In genomic region chr18:37540424-37541121, GRCh38 we compare ENCODE assay signal across 22 cellular contexts. TPM values are rescaled to one million over a fixed set of nuclear protein-coding genes. Genes with fewer than 3 reads are reported as not detected.
A peak's percentile ranks its signal among the peaks of the same experiment; 100 is the strongest.
DNase-seq lines count a peak whose midpoint lies in the region; ATAC-seq, FAIRE-seq and TF ChIP-seq lines count a peak whose summit lies in the region.
"Had no signal": no experiment of that assay in that cellular context is flagged by ENCODE, and none has a peak within 500 bp of the region (broad histone marks: within the 10 kb centered on the region; RNA-seq: fewer than 3 reads in every experiment).

No MANE protein-coding gene starts in this region.

- H3K79me2 ChIP-seq in SK-N-SH (ENCODE audit: insufficient read depth) (no peaks in the 10 kb centered on the region), H1 (ENCODE audit: control insufficient read depth in 1 of 2, insufficient read depth in 2 of 2, low read length in 2 of 2) (no peaks in the 10 kb centered on the region)

- H3K4me1 ChIP-seq in SK-N-SH (ENCODE audit: control insufficient read depth in 1 of 2, insufficient read depth in 2 of 2, low read depth in 1 of 2, low read length in 1 of 2): peaks cover 0 to 34% of the 10 kb centered on the region in 2 experiments; a peak in 1 of 4 replicates
- H3K4me1 ChIP-seq in H1 (replicated peaks in 1 of 4; ENCODE audit: control insufficient read depth in 3 of 4, insufficient read depth in 4 of 4, low read length in 3 of 4): peaks cover 9 to 15% (median 14%) of the 10 kb centered on the region in 4 experiments
- H3K4me1 ChIP-seq in spleen: peaks cover 0 to 9% (median 0%) of the 10 kb centered on the region in 6 donors

- no peak overlapping the region for H2BK120ac ChIP-seq in H1 (replicated peaks; ENCODE audit: low read depth, low read length)

- no peak for FAIRE-seq in H54 (lab: Jason Lieb, UNC)
- FAIRE-seq in H1 (lab: Jason Lieb, UNC): no peak
- FAIRE-seq: K562 had no signal

- H3K27me3 Mint-ChIP-seq in stimulated activated naive B cell treated with anti-CD40 and anti-IgM and Interleukin-4, amounts not matched to agents 10 μg/mL and 1 μg/mL and 100 μg/mL, for 72 hours: peaks cover 29 to 35% of the 10 kb centered on the region in 2 donors

- no peak overlapping the region for H3K4me3 Mint-ChIP-seq in stimulated activated naive B cell treated with anti-CD40 and anti-IgM and Interleukin-4, amounts not matched to agents 10 μg/mL and 1 μg/mL and 100 μg/mL, for 72 hours

- H3K9me3 ChIP-seq in SK-N-SH (no peaks in the 10 kb centered on the region), H1 (ENCODE audit: insufficient read depth in 2 of 2, low read depth in 1 of 2, low read length in 1 of 2) (no peaks in the 10 kb centered on the region), spleen (no peaks in the 10 kb centered on the region)

- H2AK5ac ChIP-seq in H1 (ENCODE audit: low read depth, low read length): 0 out of 2 replicates have a peak overlapping the region, but pooled peaks have one; percentile 45

- ATAC-seq in SK-N-SH treated with all-trans-retinoic acid at 6 μM for 48 hours: no peak
- ATAC-seq in stimulated activated naive B cell treated with anti-CD40 and anti-IgM and Interleukin-4, amounts not matched to agents 10 μg/mL and 1 μg/mL and 100 μg/mL, for 72 hours (replicated peaks): no peak
- no peak for ATAC-seq in HG03097 (IDR thresholded peaks at IDR 0.05; ENCODE audit: low FRiP score, unreplicated experiment)
- ATAC-seq: K562 had no signal

- TF ChIP-seq CTCF in SK-N-SH (IDR thresholded peaks at IDR 0.05) (no peak), H1 (IDR thresholded peaks at IDR 0.05; ENCODE audit: control extremely low read depth in 1 of 3, insufficient read depth in 1 of 3, low read depth in 1 of 3, low read length in 3 of 3) (no peak), spleen (IDR thresholded peaks at IDR 0.05 in 8 of 11, conservative IDR thresholded peaks at IDR 0.05 in 3 of 11) (no peak)

- no peak overlapping the region for H4K91ac ChIP-seq in H1 (replicated peaks; ENCODE audit: insufficient read length, low read length)

- TF ChIP-seq RAD21 in SK-N-SH (IDR thresholded peaks at IDR 0.05; ENCODE audit: low read length) (no peak), H1 (IDR thresholded peaks at IDR 0.05 in 1 of 2, conservative IDR thresholded peaks at IDR 0.05 in 1 of 2; ENCODE audit: low read depth in 2 of 2, low read length in 2 of 2) (no peak)

- no peak overlapping the region for H3K23ac ChIP-seq in H1 (ENCODE audit: insufficient read length)

- H3K27me3 ChIP-seq in SK-N-SH (ENCODE audit: insufficient read depth): no peaks in the 10 kb centered on the region
- peaks cover 0 to 5% (median 4%) of the 10 kb centered on the region in 4 experiments; a peak in 4 of 7 replicates for H3K27me3 ChIP-seq in H1 (replicated peaks in 1 of 4; ENCODE audit: control insufficient read depth in 3 of 4, extremely low read depth in 1 of 4, insufficient read depth in 3 of 4, low read length in 3 of 4)
- H3K27me3 ChIP-seq in spleen (replicated peaks in 1 of 7): peaks cover 0 to 50% (median 6%) of the 10 kb centered on the region in 7 donors

- peaks cover 5% of the 10 kb centered on the region; the same call in 1 of the 2 replicates for H3K23me2 ChIP-seq in H1 (ENCODE audit: low read depth, low read length)

- H3K36me3 ChIP-seq in SK-N-SH (replicated peaks in 1 of 2; ENCODE audit: control insufficient read depth in 1 of 2, insufficient read depth in 2 of 2, low read length in 1 of 2) (no peaks in the 10 kb centered on the region), H1 (ENCODE audit: control insufficient read depth in 2 of 4, insufficient read depth in 4 of 4, low read length in 3 of 4) (no peaks in the 10 kb centered on the region), spleen (no peaks in the 10 kb centered on the region)

- DNase-seq in SK-N-SH (peak; percentile 49), H54 (ENCODE audit: insufficient read length, low spot score) (peak; percentile 24), H1 (ENCODE audit: low read depth in 1 of 2, low spot score in 2 of 2) (no peak), spleen (peak; percentile 44)
- DNase-seq in stimulated activated naive B cell treated with anti-CD40 and anti-IgM and Interleukin-4, amounts not matched to agents 10 μg/mL and 1 μg/mL and 100 μg/mL, for 72 hours: no peak
- DNase-seq in effector CD8-positive, alpha-beta T cell (lab: John Stamatoyannopoulos, UW): no peak
- DNase-seq: ACHN, AML-193, COR-L47, DMS153, HCEC 1CT, NCI-H1048, NCI-H1436 treated with DMSO at 0.1 percent for 48 hours, NCI-H2107, NCI-H345, NCI-H774, PC-9, T-helper 1 cell had no signal

- H3K4me2 ChIP-seq in SK-N-SH (no peak overlapping the region), H1 (ENCODE audit: insufficient read depth in 1 of 2, low read depth in 2 of 2, low read length in 2 of 2) (no peak overlapping the region)
- H3K4me2 ChIP-seq: PC-9 had no signal

- no peaks in the 10 kb centered on the region for H3K9me3 Mint-ChIP-seq in stimulated activated naive B cell treated with anti-CD40 and anti-IgM and Interleukin-4, amounts not matched to agents 10 μg/mL and 1 μg/mL and 100 μg/mL, for 72 hours
- H3K9me3 Mint-ChIP-seq: CD14-positive monocyte had no signal

- no peak overlapping the region for H3K9ac ChIP-seq in SK-N-SH
- no peak overlapping the region for H3K9ac ChIP-seq in H1 (replicated peaks in 1 of 4; ENCODE audit: extremely low read depth in 1 of 4, low read depth in 3 of 4, low read length in 3 of 4)

- TF ChIP-seq POLR2A in H54 (IDR thresholded peaks at IDR 0.05; ENCODE audit: low read depth, low read length) (no peak), H1 (IDR thresholded peaks at IDR 0.05; ENCODE audit: control extremely low read depth in 1 of 2, low read depth in 2 of 2, low read length in 2 of 2) (no peak), spleen (IDR thresholded peaks at IDR 0.05) (no peak)

- H2BK12ac ChIP-seq in H1 (ENCODE audit: low read depth, low read length): 0 out of 2 replicates have a peak overlapping the region, but pooled peaks have one; percentile 43

- H3K27ac Mint-ChIP-seq in stimulated activated naive B cell treated with anti-CD40 and anti-IgM and Interleukin-4, amounts not matched to agents 10 μg/mL and 1 μg/mL and 100 μg/mL, for 72 hours: no peak overlapping the region
- H3K27ac Mint-ChIP-seq: CD14-positive monocyte had no signal

- H3K4ac ChIP-seq in H1 (replicated peaks; ENCODE audit: insufficient read length, low read depth, low read length): no peak overlapping the region

- H4K20me1 ChIP-seq in SK-N-SH (ENCODE audit: insufficient read depth) (no peaks in the 10 kb centered on the region), H1 (replicated peaks in 1 of 2; ENCODE audit: control insufficient read depth in 1 of 2, insufficient read depth in 2 of 2, low read length in 2 of 2) (peaks cover 0 to 2% of the 10 kb centered on the region in 2 experiments)

- CTCF ChIA-PET in SK-N-SH (lab: Yijun Ruan, JAX): interaction anchor here (0.6 to 17.4 kb wide), 12 partner anchors 8 to 237 kb away, joined by 3 to 298 read pairs (median 4); partner anchors contain the start of gene CELF4
- CTCF ChIA-PET in H1 (lab: Charles Lee; ENCODE audit: partially characterized antibody): interaction anchor here (0.8 to 4.4 kb wide), 11 partner anchors 9 to 179 kb away, joined by 3 to 34 read pairs (median 3); no protein-coding TSS in a partner anchor

- no peak overlapping the region for H3K18ac ChIP-seq in H1 (ENCODE audit: extremely low read depth, low read length)

- H3K27ac ChIP-seq in SK-N-SH (ENCODE audit: low read depth in 2 of 2, low read length in 1 of 2) (no peak overlapping the region; a peak in 1 of 4 replicates), H1 (ENCODE audit: low read depth, low read length) (no peak overlapping the region), spleen (no peak overlapping the region)
- H3K27ac ChIP-seq: PC-9 had no signal

- H4K5ac ChIP-seq in H1 (ENCODE audit: insufficient read length, low read depth, low read length): no peak overlapping the region

- H2AFZ ChIP-seq in SK-N-SH (ENCODE audit: low read depth): no peak overlapping the region
- no peak overlapping the region for H2AFZ ChIP-seq in H1 (ENCODE audit: low read length)
- H2AFZ ChIP-seq: PC-9 had no signal

- H3K4me3 ChIP-seq in SK-N-SH (ENCODE audit: low read depth in 2 of 2, low read length in 1 of 2) (no peak overlapping the region), H1 (ENCODE audit: extremely low read depth in 1 of 4, insufficient read depth in 2 of 4, low read depth in 3 of 4, low read length in 4 of 4) (no peak overlapping the region), spleen (no peak overlapping the region)
- H3K4me3 ChIP-seq: K562, PC-9 had no signal

- TF ChIP-seq EP300 in SK-N-SH (IDR thresholded peaks at IDR 0.05; ENCODE audit: borderline replicate concordance in 1 of 2, low read depth in 1 of 2, low read length in 1 of 2) (no peak), H1 (IDR thresholded peaks at IDR 0.05; ENCODE audit: borderline replicate concordance in 1 of 2, low read depth in 2 of 2, low read length in 2 of 2) (no peak)

- H3K9me2 ChIP-seq in SK-N-SH: no peaks in the 10 kb centered on the region

- peaks cover 4 to 6% of the 10 kb centered on the region in 2 donors for H3K4me1 Mint-ChIP-seq in stimulated activated naive B cell treated with anti-CD40 and anti-IgM and Interleukin-4, amounts not matched to agents 10 μg/mL and 1 μg/mL and 100 μg/mL, for 72 hours
- H3K4me1 Mint-ChIP-seq: CD14-positive monocyte had no signal

- H4K8ac ChIP-seq in H1 (ENCODE audit: extremely low read depth, insufficient read depth, low read length): no peak overlapping the region

- H3K14ac ChIP-seq in H1 (ENCODE audit: insufficient read length): no peak overlapping the region

- 14% methylated on average over 7 of the region's 9 CpGs for WGBS in SK-N-SH (ENCODE audit: low lambda C conversion rate)
- WGBS in H1 (ENCODE audit: extremely low coverage in 1 of 2, insufficient coverage in 1 of 2, insufficient read length in 1 of 2, insufficient replicate concordance in 2 of 2, low coverage in 1 of 2, low lambda C conversion rate in 2 of 2, missing lambda C conversion rate in 1 of 2), 2 experiments: 92% methylated on average over 6 of the region's 9 CpGs; no CpG with 5 or more reads in 1 of the 2 experiments
- 65 to 77% (median 73%) methylated on average over 9 of the region's 9 CpGs for WGBS in spleen, 5 donors

- H2BK15ac ChIP-seq in H1 (ENCODE audit: low read length): no peak overlapping the region

- H2BK20ac ChIP-seq in H1 (ENCODE audit: low read length): no peak overlapping the region

- intact Hi-C loops in spleen (cut with DNase I; ENCODE audit: low total_unique reads): no loop called here

- H3K36me3 Mint-ChIP-seq in stimulated activated naive B cell treated with anti-CD40 and anti-IgM and Interleukin-4, amounts not matched to agents 10 μg/mL and 1 μg/mL and 100 μg/mL, for 72 hours: no peaks in the 10 kb centered on the region
- H3K36me3 Mint-ChIP-seq: CD14-positive monocyte had no signal

- H3K56ac ChIP-seq in H1 (replicated peaks; ENCODE audit: insufficient read length, low read depth, low read length): no peak overlapping the region

- no peak overlapping the region for H2BK5ac ChIP-seq in H1 (ENCODE audit: low read depth, low read length)

- no peaks in the 10 kb centered on the region for H3K79me1 ChIP-seq in H1 (ENCODE audit: low read depth, low read length)

- H3F3A ChIP-seq in SK-N-SH (replicated peaks; ENCODE audit: insufficient read depth): no peaks in the 10 kb centered on the region

- POLR2A ChIA-PET in SK-N-SH (lab: Yijun Ruan, JAX) (no interaction called here), H1 (lab: Charles Lee; ENCODE audit: partially characterized antibody) (interaction anchor here (1.1 kb wide), 1 partner anchor 13 kb away, joined by 3 read pairs; no protein-coding TSS in a partner anchor)

RNA-seq across cellular contexts. Expression of gene CELF4, which starts 25.0 kb away (rescaled TPM):
- polyA plus RNA-seq in SK-N-SH (2012; rRNA removed) (0.26 and 0.63 TPM in 2 replicates), H1 (2011; rRNA removed) (1.6 and 2.8 TPM in 2 replicates), spleen (under 1 TPM; 0.46 to 0.54 (median 0.50) TPM)
- polyA plus RNA-seq in SK-N-SH (2012; cell fraction: cytosol; rRNA removed): 0.17 and 0.71 TPM in 2 replicates
- 0.30 and 0.83 TPM in 2 replicates for polyA plus RNA-seq in SK-N-SH (2012; cell fraction: nucleus; rRNA removed)
- 3.3 and 3.4 TPM in 2 replicates for total RNA-seq in H1 (2021; fragmentation: NEBNext Ultra II Directional; extraction: Animal tissue kit (Norgen Biotek cat#: 25700))
- polyA plus RNA-seq in H1 (2011; cell fraction: cytosol; rRNA removed): 1.6 TPM
- 4.1 TPM for polyA plus RNA-seq in H1 (2011; cell fraction: nucleus; rRNA removed)
- polyA plus RNA-seq in H1 (2012, experiment 1 of 2): 1.6 to 3.7 TPM (median 2.9 TPM) in 4 replicates
- 1.5 TPM for polyA plus RNA-seq in H1 (2012, experiment 2 of 2)
- 11.9 TPM for polyA plus RNA-seq in H1 (2013, experiment 1 of 2)
- 11.2 TPM for polyA plus RNA-seq in H1 (2013, experiment 2 of 2)
- 0.63 and 0.93 TPM in 2 replicates for polyA minus RNA-seq in H1 (2011; rRNA and poly(A)+ RNA removed)
- polyA minus RNA-seq in H1 (2011; cell fraction: cytosol; rRNA and poly(A)+ RNA removed): 1.4 TPM
- 5.7 TPM for polyA minus RNA-seq in H1 (2011; cell fraction: nucleus; rRNA and poly(A)+ RNA removed)
- 1 to 10 TPM in 2 of 7 donors, under 1 TPM in 5; 0.74 to 3.5 (median 0.84) TPM for total RNA-seq in spleen
- polyA plus RNA-seq: CD14-positive monocyte had no signal

Comparison
In these comparisons a context has a peak if more than half of its experiments do, and no peak if none do; other contexts are left out.
1. DNase-seq: peak in SK-N-SH (single experiment), H54 (single experiment) and spleen (single experiment); none in H1 (0 of 2), stimulated activated naive B cell treated with anti-CD40 and anti-IgM and Interleukin-4, amounts not matched to agents 10 μg/mL and 1 μg/mL and 100 μg/mL, for 72 hours (single experiment) and effector CD8-positive, alpha-beta T cell (single experiment).